Comparison of ENCODE assay signal across 8 cellular contexts in genomic region chr10:79487296-79488194, GRCh38. TPM values are rescaled to one million over a fixed set of nuclear protein-coding genes. Genes with fewer than 3 reads are reported as not detected.
A peak's percentile ranks its signal among the peaks of the same experiment; 100 is the strongest.
DNase-seq lines count a peak whose midpoint lies in the region; ATAC-seq and TF ChIP-seq lines count a peak whose summit lies in the region.

No MANE protein-coding gene starts in this region.

- H3K36me3 Mint-ChIP-seq in Caco-2 (ENCODE audit: insufficient read depth, unreplicated experiment) = no peaks in the 10 kb centered on the region
- H3K36me3 Mint-ChIP-seq in activated naive CD8-positive, alpha-beta T cell treated with anti-CD3 and anti-CD28 coated beads for 36 hours = no peaks in the 10 kb centered on the region

- BruUV-seq in Caco-2 (replicated peaks; lab: Mats Ljungman, UMichigan) = no TSS peak

- CTCF ChIA-PET in Caco-2 (lab: Charles Lee) = interaction anchor here (0.8 to 2.7 kb wide), 7 partner anchors 13 to 114 kb away, joined by 3 to 41 read pairs (median 3); partner anchors contain the start of gene ZCCHC24

- peaks cover 6% of the 10 kb centered on the region for H3K4me1 Mint-ChIP-seq in Caco-2 (ENCODE audit: low read depth, unreplicated experiment)
- no peaks in the 10 kb centered on the region for H3K4me1 Mint-ChIP-seq in activated naive CD8-positive, alpha-beta T cell treated with anti-CD3 and anti-CD28 coated beads for 36 hours

- no peak overlapping the region for H3K4me3 Mint-ChIP-seq in Caco-2 (ENCODE audit: unreplicated experiment)
- H3K4me3 Mint-ChIP-seq in activated naive CD8-positive, alpha-beta T cell treated with anti-CD3 and anti-CD28 coated beads for 36 hours = no peak overlapping the region

- intact Hi-C loops in Caco-2 (cut with micrococcal nuclease; ENCODE audit: unreplicated experiment) = loop anchor here (1.0 to 5.0 kb wide), 3 partner anchors 87 to 113 kb away; no protein-coding TSS in a partner anchor

- no peaks in the 10 kb centered on the region for H3K36me3 ChIP-seq in Caco-2 (ENCODE audit: control insufficient read depth, insufficient read depth, low read length)

- peak; percentile 68 to 85 for TF ChIP-seq CTCF in Caco-2 (IDR thresholded peaks at IDR 0.05; ENCODE audit: insufficient read depth in 1 of 2, low read depth in 1 of 2, low read length in 1 of 2, severe bottlenecking in 1 of 2, unreplicated experiment in 1 of 2)

- no peak overlapping the region for H3K27ac Mint-ChIP-seq in Caco-2 (ENCODE audit: unreplicated experiment)
- H3K27ac Mint-ChIP-seq in activated naive CD8-positive, alpha-beta T cell treated with anti-CD3 and anti-CD28 coated beads for 36 hours = no peak overlapping the region

- no peaks in the 10 kb centered on the region for H3K4me1 ChIP-seq in Caco-2

- H3K27me3 Mint-ChIP-seq in Caco-2 (ENCODE audit: insufficient read depth, unreplicated experiment) = no peaks in the 10 kb centered on the region
- no peaks in the 10 kb centered on the region for H3K27me3 Mint-ChIP-seq in activated naive CD8-positive, alpha-beta T cell treated with anti-CD3 and anti-CD28 coated beads for 36 hours

- POLR2A ChIA-PET in Caco-2 (lab: Charles Lee) = interaction anchor here (0.6 kb wide), 1 partner anchor 132 kb away, joined by 3 read pairs; no protein-coding TSS in a partner anchor

- no peaks in the 10 kb centered on the region; the same call in 1 of the 2 replicates for H3K27me3 ChIP-seq in Caco-2 (replicated peaks; ENCODE audit: control insufficient read depth, insufficient read depth, low read length)

- no peaks in the 10 kb centered on the region for H3K9me3 Mint-ChIP-seq in Caco-2 (ENCODE audit: unreplicated experiment)
- no peaks in the 10 kb centered on the region for H3K9me3 Mint-ChIP-seq in activated naive CD8-positive, alpha-beta T cell treated with anti-CD3 and anti-CD28 coated beads for 36 hours

- DNase-seq in Caco-2 (peak; percentile 77), NCI-H526 treated with DMSO at 0.1 percent for 48 hours (lab: John Stamatoyannopoulos, UW) (peak; percentile 28), iPS DF 19.7 (ENCODE audit: low read depth, low spot score) (peak; percentile 83), globus pallidus (ENCODE audit: low spot score) (no peak)
- DNase-seq in activated naive CD8-positive, alpha-beta T cell treated with anti-CD3 and anti-CD28 coated beads for 36 hours = peak; percentile 34
- DNase-seq in stimulated activated CD4-positive, alpha-beta T cell treated with anti-CD3 and anti-CD28 coated beads, Interleukin-15, amount 100 ng/mL, for 24 hours = peak; percentile 46

- no peak overlapping the region for H3K4me3 ChIP-seq in Caco-2 (ENCODE audit: low read depth, low read length)

- no peaks in the 10 kb centered on the region for H3K9me3 ChIP-seq in Caco-2

- peak; percentile 89 for ATAC-seq in GM18867 (IDR thresholded peaks at IDR 0.05; ENCODE audit: unreplicated experiment)
- peak; percentile 80 for ATAC-seq in HG03025 (IDR thresholded peaks at IDR 0.05; ENCODE audit: low FRiP score, unreplicated experiment)

RNA-seq across cellular contexts. Expression of gene EIF5AL1, which starts 24.8 kb away (rescaled TPM):
- total RNA-seq in Caco-2 (2022) = 0.93 and 1.1 TPM in 2 replicates
- 1 to 10 TPM; 2.9 to 3.1 TPM for total RNA-seq in activated naive CD8-positive, alpha-beta T cell treated with anti-CD3 and anti-CD28 coated beads for 36 hours

RNA-seq across cellular contexts. Expression of gene ZCCHC24, which starts 42.1 kb away (rescaled TPM):
- 2.5 and 3.1 TPM in 2 replicates for total RNA-seq in Caco-2 (2022)
- under 1 TPM; 0.78 to 0.80 TPM for total RNA-seq in activated naive CD8-positive, alpha-beta T cell treated with anti-CD3 and anti-CD28 coated beads for 36 hours
